In the genomic region with DNA sequence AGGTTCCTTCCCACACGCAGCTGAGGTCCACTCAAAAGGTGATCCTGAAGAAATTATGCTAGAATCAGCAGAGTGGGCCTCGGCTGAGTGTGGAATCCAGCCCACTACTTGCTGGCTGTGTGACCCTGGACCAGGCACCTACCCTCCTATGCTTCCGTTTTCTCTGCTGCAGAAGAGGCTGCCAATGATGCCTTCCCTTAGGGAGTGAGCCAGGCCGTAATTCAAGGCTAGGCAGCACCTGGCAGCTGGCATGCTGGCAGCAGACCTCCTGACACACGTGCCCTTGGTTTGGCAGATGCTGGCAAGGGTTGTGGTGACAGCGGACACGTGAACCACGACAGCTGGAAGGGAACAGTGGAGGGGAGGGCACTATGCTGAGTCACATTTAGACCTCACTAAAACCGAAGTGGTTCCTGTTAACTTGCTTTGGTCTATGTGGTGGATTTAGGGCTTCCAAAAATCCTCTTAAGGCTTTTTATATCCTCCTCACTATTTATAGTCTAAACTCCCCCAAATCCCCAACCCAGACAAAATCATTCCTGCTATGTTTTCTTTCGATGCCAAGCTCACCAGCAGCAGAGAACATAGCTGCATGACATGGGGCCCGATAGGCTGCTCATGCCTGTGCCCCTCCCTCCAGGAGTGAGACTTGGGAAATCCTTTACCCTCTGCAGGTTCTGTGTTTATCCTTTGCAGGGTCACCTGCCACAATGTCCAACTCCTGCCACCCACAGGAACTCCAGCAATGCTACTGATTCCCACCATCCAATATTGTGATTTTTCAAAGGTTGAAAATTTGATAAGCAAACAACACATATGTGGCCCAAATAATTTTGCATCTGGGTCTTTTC, we compare ENCODE assay signal across 8 cellular contexts. TPM values are rescaled to one million over a fixed set of nuclear protein-coding genes. Genes with fewer than 3 reads are reported as not detected.
DNase-seq lines count a peak whose midpoint lies in the region; ATAC-seq, FAIRE-seq and TF ChIP-seq lines count a peak whose summit lies in the region.

No MANE protein-coding gene starts in this region.

- DNase-seq in CD1c-positive myeloid dendritic cell (ENCODE audit: extremely low spot score) (peak; percentile 24), gastrocnemius medialis (peak; percentile 93 to 98), NCI-H146 (lab: John Stamatoyannopoulos, UW) (no peak), urothelium cell line (ENCODE audit: low spot score) (no peak), coronary artery (ENCODE audit: low spot score) (no peak)
- DNase-seq in activated CD4-positive, alpha-beta memory T cell treated with anti-CD3 and anti-CD28 coated beads, Interleukin-2, amount 10 ng/mL, durations not matched to agents 7 days and 5 days, result peak; percentile 63

- H3K9me3 ChIP-seq in gastrocnemius medialis, result no peaks in the 10 kb centered on the region

- no peak overlapping the region for H3K4me3 Mint-ChIP-seq in activated CD4-positive, alpha-beta memory T cell treated with anti-CD3 and anti-CD28 coated beads, Interleukin-2, amount 10 ng/mL, durations not matched to agents 7 days and 5 days

- H3K36me3 ChIP-seq in KMS-11 (ENCODE audit: insufficient read depth) (no peaks in the 10 kb centered on the region), gastrocnemius medialis (no peaks in the 10 kb centered on the region)

- no peak overlapping the region for H3K27ac ChIP-seq in KMS-11
- peak overlapping the region; percentile 88 to 95 (median 90) for H3K27ac ChIP-seq in gastrocnemius medialis
- H3K27ac ChIP-seq in coronary artery, result no peak overlapping the region

- H3K4me3 ChIP-seq in KMS-11 (IDR thresholded peaks at IDR 0.05; ENCODE audit: insufficient read depth, low read depth, low read length), result no peak overlapping the region
- H3K4me3 ChIP-seq in gastrocnemius medialis, result peak overlapping the region in 2 of 4 donors; percentile 12 to 26
- H3K4me3 ChIP-seq in coronary artery, result no peak overlapping the region

- H3K4me1 Mint-ChIP-seq in activated CD4-positive, alpha-beta memory T cell treated with anti-CD3 and anti-CD28 coated beads, Interleukin-2, amount 10 ng/mL, durations not matched to agents 7 days and 5 days, result peaks cover 58% of the 10 kb centered on the region

- H3K4me2 ChIP-seq in KMS-11, result peak overlapping the region; percentile 38; the same call in 1 of the 2 replicates

- H3K27ac Mint-ChIP-seq in activated CD4-positive, alpha-beta memory T cell treated with anti-CD3 and anti-CD28 coated beads, Interleukin-2, amount 10 ng/mL, durations not matched to agents 7 days and 5 days, result no peak overlapping the region

- peak overlapping the region; percentile 36; the same call in 1 of the 2 replicates for H2AFZ ChIP-seq in KMS-11 (ENCODE audit: low read depth)

- peak overlapping the region; percentile 19; the same call in 1 of the 2 replicates for H3K9ac ChIP-seq in KMS-11

- H4K20me1 ChIP-seq in KMS-11 (ENCODE audit: insufficient read depth), result no peaks in the 10 kb centered on the region

- peak in 1 of 2 donors; percentile 31 for TF ChIP-seq POLR2A in gastrocnemius medialis (IDR thresholded peaks at IDR 0.05)

- H3K79me2 ChIP-seq in KMS-11 (ENCODE audit: insufficient read depth, low read depth), result no peaks in the 10 kb centered on the region

- CTCF ChIA-PET in activated CD4-positive, alpha-beta memory T cell treated with anti-CD3 and anti-CD28 coated beads, Interleukin-2, amount 10 ng/mL, durations not matched to agents 7 days and 5 days (lab: Charles Lee), result interaction anchor here (0.8 to 3.2 kb wide), 3 partner anchors 27 to 180 kb away, joined by 3 to 22 read pairs (median 6); no protein-coding TSS in a partner anchor

- in situ Hi-C loops in gastrocnemius medialis (cut with MboI; ENCODE audit: low sequenced_read_pairs in 4 of 4), result no loop called here

- peaks cover 29% of the 10 kb centered on the region for H3K27me3 Mint-ChIP-seq in activated CD4-positive, alpha-beta memory T cell treated with anti-CD3 and anti-CD28 coated beads, Interleukin-2, amount 10 ng/mL, durations not matched to agents 7 days and 5 days

- ATAC-seq in GM19463 (IDR thresholded peaks at IDR 0.05; ENCODE audit: unreplicated experiment) (peak; percentile 79), gastrocnemius medialis (peak; percentile 84 to 91)

- H3K36me3 Mint-ChIP-seq in activated CD4-positive, alpha-beta memory T cell treated with anti-CD3 and anti-CD28 coated beads, Interleukin-2, amount 10 ng/mL, durations not matched to agents 7 days and 5 days (ENCODE audit: low read depth), result no peaks in the 10 kb centered on the region

- intact Hi-C loops in gastrocnemius medialis (cut with DNase I; ENCODE audit: low total_unique reads), result loop anchor here (1.0 to 5.0 kb wide), 6 partner anchors 45 to 203 kb away; a partner anchor contains a TSS

- no peaks in the 10 kb centered on the region for H3K9me3 Mint-ChIP-seq in activated CD4-positive, alpha-beta memory T cell treated with anti-CD3 and anti-CD28 coated beads, Interleukin-2, amount 10 ng/mL, durations not matched to agents 7 days and 5 days

- no peak for FAIRE-seq in urothelium cell line (lab: Jason Lieb, UNC)

- peaks cover 12% of the 10 kb centered on the region for H3K4me1 ChIP-seq in KMS-11 (ENCODE audit: low read depth, poor library complexity, severe bottlenecking)
- peaks cover 31 to 35% of the 10 kb centered on the region in 2 donors for H3K4me1 ChIP-seq in gastrocnemius medialis

- TF ChIP-seq CTCF in KMS-11 (conservative IDR thresholded peaks at IDR 0.05; ENCODE audit: low read depth, low read length), result no peak
- peak in 1 of 5 experiments; percentile 11 for TF ChIP-seq CTCF in gastrocnemius medialis (IDR thresholded peaks at IDR 0.05 in 4 of 5, conservative IDR thresholded peaks at IDR 0.05 in 1 of 5)
- TF ChIP-seq CTCF in coronary artery (IDR thresholded peaks at IDR 0.05), result no peak

- POLR2A ChIA-PET in activated CD4-positive, alpha-beta memory T cell treated with anti-CD3 and anti-CD28 coated beads, Interleukin-2, amount 10 ng/mL, durations not matched to agents 7 days and 5 days (lab: Charles Lee), result interaction anchor here (0.9 to 1.2 kb wide), 2 partner anchors 9 to 205 kb away, joined by 3 to 4 read pairs; a partner anchor contains a TSS

- no peaks in the 10 kb centered on the region for H3K27me3 ChIP-seq in KMS-11 (ENCODE audit: insufficient read depth, low read depth)
- peaks cover 0 to 4% (median 3%) of the 10 kb centered on the region in 3 donors for H3K27me3 ChIP-seq in gastrocnemius medialis

RNA-seq across cellular contexts. Expression of a gene that starts 10.6 kb away (rescaled TPM):
- total RNA-seq in activated CD4-positive, alpha-beta memory T cell treated with anti-CD3 and anti-CD28 coated beads, Interleukin-2, amount 10 ng/mL, durations not matched to agents 7 days and 5 days, result under 1 TPM; 0.53 to 0.58 TPM
- 10 to 100 TPM; 12.8 to 46.0 (median 23.6) TPM for total RNA-seq in gastrocnemius medialis

Comparison
In these comparisons a context has a peak if more than half of its experiments do, and no peak if none do; other contexts are left out.
1. DNase-seq: peak in CD1c-positive myeloid dendritic cell (single experiment), activated CD4-positive, alpha-beta memory T cell treated with anti-CD3 and anti-CD28 coated beads, Interleukin-2, amount 10 ng/mL, durations not matched to agents 7 days and 5 days (single experiment) and gastrocnemius medialis (2 of 2); none in NCI-H146 (single experiment), urothelium cell line (single experiment) and coronary artery (single experiment).
2. H3K27ac ChIP-seq: peak in gastrocnemius medialis (4 of 4); none in KMS-11 (single experiment) and coronary artery (0 of 2).
3. RNA of a gene that starts 10.6 kb away (total RNA-seq): 12.8 to 46.0 TPM in gastrocnemius medialis; 0.53 to 0.58 TPM in activated CD4-positive, alpha-beta memory T cell treated with anti-CD3 and anti-CD28 coated beads, Interleukin-2, amount 10 ng/mL, durations not matched to agents 7 days and 5 days; every median in the first group is over 4 times any median in the second.